In genomic region chr14:100325958-100326357, GRCh38 we compare ENCODE assay signal across 28 cellular contexts. TPM values are rescaled to one million over a fixed set of nuclear protein-coding genes. Genes with fewer than 3 reads are reported as not detected.
"Had no signal": no experiment of that assay in that cellular context is flagged by ENCODE, and none has a peak within 500 bp of the region (broad histone marks: within the 10 kb centered on the region; RNA-seq: fewer than 3 reads in every experiment).

No MANE protein-coding gene starts in this region.

- H3K4me1 Mint-ChIP-seq: activated CD4-positive, alpha-beta memory T cell treated with anti-CD3 and anti-CD28 coated beads, Interleukin-2, amount 10 ng/mL, durations not matched to agents 7 days and 5 days; activated naive CD4-positive, alpha-beta T cell treated with anti-CD3 and anti-CD28 coated beads, Interleukin-2, amount 50 U/mL, for 24 hours; brain; central memory CD8-positive, alpha-beta T cell; T-helper 17 cell had no signal

- H3K4me3 Mint-ChIP-seq: activated CD4-positive, alpha-beta memory T cell treated with anti-CD3 and anti-CD28 coated beads, Interleukin-2, amount 10 ng/mL, durations not matched to agents 7 days and 5 days; activated naive CD4-positive, alpha-beta T cell treated with anti-CD3 and anti-CD28 coated beads, Interleukin-2, amount 50 U/mL, for 24 hours; brain; central memory CD8-positive, alpha-beta T cell; T-helper 17 cell had no signal

- H3K27me3 ChIP-seq: MG63 had no signal

- DNase-seq: activated CD4-positive, alpha-beta memory T cell treated with anti-CD3 and anti-CD28 coated beads, Interleukin-2, amount 10 ng/mL, durations not matched to agents 7 days and 5 days; activated CD4-positive, alpha-beta T cell treated with anti-CD3 and anti-CD28 coated beads, Interleukin-2, amount 50 U/mL, for 1 hour; activated CD4-positive, CD25-positive, alpha-beta regulatory T cell; activated effector memory CD4-positive, alpha-beta T cell treated with Interleukin-2 at 50 U/mL for 16 hours; activated naive CD4-positive, alpha-beta T cell; activated T-cell treated with anti-CD3 and anti-CD28 coated beads for 4 hours; aorta; MG63; MV-4-11; NCI-H1092 treated with DMSO at 0.1 percent for 48 hours; NCI-H1417 treated with DMSO at 0.1 percent for 48 hours; NCI-H1694 treated with DMSO at 0.1 percent for 48 hours; NCI-H2029 treated with DMSO at 0.1 percent for 48 hours; NCI-H345; NCI-H510A; NCI-H526 treated with DMSO at 0.1 percent for 48 hours; PC-3; SHP77; T-helper 17 cell; T1000 had no signal

- H3K36me3 ChIP-seq: MG63 had no signal

- H3K4me2 ChIP-seq: KMS-11 had no signal

- H3K27ac Mint-ChIP-seq: activated CD4-positive, alpha-beta memory T cell treated with anti-CD3 and anti-CD28 coated beads, Interleukin-2, amount 10 ng/mL, durations not matched to agents 7 days and 5 days; activated naive CD4-positive, alpha-beta T cell treated with anti-CD3 and anti-CD28 coated beads, Interleukin-2, amount 50 U/mL, for 24 hours; brain; T-helper 17 cell had no signal

- H3K4me3 ChIP-seq: MG63 had no signal

- ATAC-seq: PC-3, T-helper 17 cell had no signal

- H3K9me3 Mint-ChIP-seq: activated CD4-positive, alpha-beta memory T cell treated with anti-CD3 and anti-CD28 coated beads, Interleukin-2, amount 10 ng/mL, durations not matched to agents 7 days and 5 days; activated naive CD4-positive, alpha-beta T cell treated with anti-CD3 and anti-CD28 coated beads, Interleukin-2, amount 50 U/mL, for 24 hours; central memory CD8-positive, alpha-beta T cell had no signal

- FAIRE-seq: RCC 7860, TTC549 had no signal

- H3K36me3 Mint-ChIP-seq: activated naive CD4-positive, alpha-beta T cell treated with anti-CD3 and anti-CD28 coated beads, Interleukin-2, amount 50 U/mL, for 24 hours; brain had no signal

- H3K27ac ChIP-seq: KMS-11, VCaP had no signal

- H3K9me3 ChIP-seq: MG63 had no signal

- H3K9ac ChIP-seq: KMS-11 had no signal

- H3K27me3 Mint-ChIP-seq: activated CD4-positive, alpha-beta memory T cell treated with anti-CD3 and anti-CD28 coated beads, Interleukin-2, amount 10 ng/mL, durations not matched to agents 7 days and 5 days; activated naive CD4-positive, alpha-beta T cell treated with anti-CD3 and anti-CD28 coated beads, Interleukin-2, amount 50 U/mL, for 24 hours; central memory CD8-positive, alpha-beta T cell; T-helper 17 cell had no signal

RNA-seq across cellular contexts. Expression of gene SLC25A47, which starts 2.8 kb away (rescaled TPM):
- total RNA-seq: activated CD4-positive, alpha-beta memory T cell treated with anti-CD3 and anti-CD28 coated beads, Interleukin-2, amount 10 ng/mL, durations not matched to agents 7 days and 5 days; activated CD8-positive, alpha-beta memory T cell treated with anti-CD3 and anti-CD28 coated beads for 36 hours; aorta; T-helper 17 cell had no signal
- polyA plus RNA-seq: aorta had no signal
